25 cellular contexts compared by ENCODE assay signal in genomic region chr5:79080804-79081203, GRCh38. TPM values are rescaled to one million over a fixed set of nuclear protein-coding genes. Genes with fewer than 3 reads are reported as not detected.
"Had no signal": no experiment of that assay in that cellular context is flagged by ENCODE, and none has a peak within 500 bp of the region (broad histone marks: within the 10 kb centered on the region; RNA-seq: fewer than 3 reads in every experiment).

No MANE protein-coding gene starts in this region.

- H3K9me3 ChIP-seq: esophagus muscularis mucosa, gastroesophageal sphincter, heart right ventricle, left ventricle myocardium inferior, lower lobe of right lung, mucosa of descending colon had no signal

- DNase-seq: dermis blood vessel endothelial cell; dorsolateral prefrontal cortex; effector CD4-positive, alpha-beta T cell; effector memory CD4-positive, alpha-beta T cell; foreskin keratinocyte; glutamatergic neuron; head of caudate nucleus; heart right ventricle; hippocampal formation; left cardiac atrium; left ventricle myocardium inferior; lower lobe of right lung; mesenchymal stem cell; mucosa of descending colon; naive B cell had no signal

- ATAC-seq: foreskin keratinocyte, gastroesophageal sphincter, heart right ventricle, left cardiac atrium, lower lobe of right lung, mucosa of descending colon had no signal

- H3K36me3 ChIP-seq: left ventricle myocardium inferior, lower lobe of right lung had no signal

- H3K27ac ChIP-seq: coronary artery, dorsolateral prefrontal cortex, esophagus muscularis mucosa, foreskin keratinocyte, gastroesophageal sphincter, heart right ventricle, left ventricle myocardium inferior, lower lobe of right lung had no signal

- H3K27me3 ChIP-seq: dorsolateral prefrontal cortex, esophagus muscularis mucosa, foreskin keratinocyte, gastroesophageal sphincter, heart right ventricle had no signal

- H3K4me3 ChIP-seq: coronary artery, dorsolateral prefrontal cortex, esophagus muscularis mucosa, gastroesophageal sphincter, heart right ventricle, left ventricle myocardium inferior, lower lobe of right lung, mucosa of descending colon had no signal

- H3K4me1 ChIP-seq: foreskin keratinocyte, lower lobe of right lung had no signal

RNA-seq across cellular contexts. Expression of gene BHMT2, which starts 11.2 kb away (rescaled TPM):
- total RNA-seq: mesothelial cell of epicardium had no signal
- polyA plus RNA-seq: keratinocyte had no signal

RNA-seq across cellular contexts. Expression of gene DMGDH, which starts 11.3 kb away (rescaled TPM):
- total RNA-seq: endothelial cell of umbilical vein, glomerular endothelial cell had no signal
- polyA plus RNA-seq: foreskin keratinocyte had no signal

RNA-seq across cellular contexts. Expression of gene BHMT, which starts 30.8 kb away (rescaled TPM):
- total RNA-seq: dermis blood vessel endothelial cell, endothelial cell of umbilical vein, foreskin keratinocyte, glomerular endothelial cell, heart right ventricle, left ventricle myocardium inferior, lower lobe of right lung, lung microvascular endothelial cell, mesothelial cell of epicardium, myocyte had no signal
- polyA plus RNA-seq: endothelial cell of umbilical vein, fibroblast of lung, foreskin keratinocyte, keratinocyte had no signal
